ENCODE assay signal across 1 cellular context in the genomic region with DNA sequence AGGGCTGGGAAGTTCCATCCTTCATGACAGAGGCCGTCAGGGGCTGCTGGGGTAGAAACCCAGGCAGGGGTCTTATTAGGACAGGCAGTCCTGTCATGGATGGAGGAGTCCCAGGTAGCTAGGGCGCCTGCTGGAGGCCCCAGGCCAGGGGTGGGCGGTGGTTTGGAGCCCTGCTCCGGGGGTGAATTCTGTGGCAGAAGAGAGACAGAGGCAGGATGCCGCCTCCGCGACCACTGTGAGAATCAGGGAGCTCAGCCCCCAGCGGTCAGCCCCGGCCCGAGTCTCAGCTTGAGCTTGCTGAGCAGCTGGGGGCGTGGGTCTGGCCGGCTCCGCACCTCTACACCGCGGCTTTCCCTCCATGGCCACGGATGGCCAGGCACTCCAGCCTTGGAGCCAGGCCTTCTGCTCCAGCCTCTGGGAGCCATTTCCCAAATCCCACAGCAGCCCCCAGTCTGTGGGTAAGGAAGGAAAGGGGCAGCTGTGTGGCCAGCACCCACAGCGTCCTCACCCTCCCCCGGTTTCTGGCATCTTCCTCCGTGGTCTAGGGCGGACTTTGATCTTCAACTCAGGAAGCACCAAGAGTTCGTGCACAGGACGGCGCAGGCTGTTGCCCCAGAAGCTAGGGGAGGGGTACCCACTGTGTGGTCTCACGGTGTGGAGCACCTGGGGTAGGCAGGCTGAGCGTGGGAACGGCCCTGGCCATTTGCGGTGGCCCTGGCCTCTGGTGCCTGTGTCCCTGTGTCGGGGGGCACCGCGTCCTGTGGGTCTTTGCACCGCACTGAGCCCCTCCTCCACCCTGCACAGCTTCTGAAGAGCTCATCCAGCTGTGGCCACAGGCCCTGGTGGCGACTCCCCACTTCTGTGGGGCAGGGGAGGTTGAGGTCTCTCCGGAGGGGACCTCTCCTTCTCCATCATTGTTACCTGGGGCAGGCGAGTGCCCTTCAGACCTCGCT.
A peak's percentile ranks its signal among the peaks of the same experiment; 100 is the strongest.
TF ChIP-seq lines count a peak whose summit lies in the region.

No MANE protein-coding gene starts in this region.

TF ChIP-seq in HepG2, 621 proteins besides CTCF, POLR2A, EP300 and RAD21 (continued from another document and continues in another):
- TF ChIP-seq FOSL1 (CRISPR knock-in tag; IDR thresholded peaks at IDR 0.05; ENCODE audit: borderline replicate concordance): no peak
- no peak for TF ChIP-seq ZKSCAN8 (CRISPR knock-in tag; IDR thresholded peaks at IDR 0.05; ENCODE audit: borderline replicate concordance)
- TF ChIP-seq RXRB (CRISPR knock-in tag; IDR thresholded peaks at IDR 0.05; ENCODE audit: borderline replicate concordance): peak; percentile 89
- peak; percentile 60 for TF ChIP-seq ZNF574 (CRISPR knock-in tag; IDR thresholded peaks at IDR 0.05)
- TF ChIP-seq, protein P1, sequence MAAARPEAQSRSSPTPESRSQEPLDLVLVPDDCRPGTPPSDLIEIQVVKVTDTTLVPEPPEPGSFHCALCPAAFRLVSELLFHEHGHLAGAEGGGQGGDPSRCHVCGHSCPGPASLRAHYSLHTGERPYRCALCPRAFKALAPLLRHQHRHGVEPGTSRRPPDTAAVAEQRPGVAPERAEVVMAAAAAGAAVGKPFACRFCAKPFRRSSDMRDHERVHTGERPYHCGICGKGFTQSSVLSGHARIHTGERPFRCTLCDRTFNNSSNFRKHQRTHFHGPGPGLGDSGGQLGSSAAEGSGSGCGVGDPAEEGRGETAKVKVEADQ (CRISPR knock-in tag; IDR thresholded peaks at IDR 0.05; ENCODE audit: borderline replicate concordance): no peak
- TF ChIP-seq ZNF10 (CRISPR knock-in tag; IDR thresholded peaks at IDR 0.05; ENCODE audit: borderline replicate concordance, low read depth): no peak
- TF ChIP-seq ZNF678 (CRISPR knock-in tag; IDR thresholded peaks at IDR 0.05): 0 out of 2 replicates have a peak, but pooled peaks have one; percentile 39
- no peak for TF ChIP-seq HOXA7 (CRISPR knock-in tag; IDR thresholded peaks at IDR 0.05)
- no peak for TF ChIP-seq ZNF317 (CRISPR knock-in tag; IDR thresholded peaks at IDR 0.05)
- TF ChIP-seq, protein P2, sequence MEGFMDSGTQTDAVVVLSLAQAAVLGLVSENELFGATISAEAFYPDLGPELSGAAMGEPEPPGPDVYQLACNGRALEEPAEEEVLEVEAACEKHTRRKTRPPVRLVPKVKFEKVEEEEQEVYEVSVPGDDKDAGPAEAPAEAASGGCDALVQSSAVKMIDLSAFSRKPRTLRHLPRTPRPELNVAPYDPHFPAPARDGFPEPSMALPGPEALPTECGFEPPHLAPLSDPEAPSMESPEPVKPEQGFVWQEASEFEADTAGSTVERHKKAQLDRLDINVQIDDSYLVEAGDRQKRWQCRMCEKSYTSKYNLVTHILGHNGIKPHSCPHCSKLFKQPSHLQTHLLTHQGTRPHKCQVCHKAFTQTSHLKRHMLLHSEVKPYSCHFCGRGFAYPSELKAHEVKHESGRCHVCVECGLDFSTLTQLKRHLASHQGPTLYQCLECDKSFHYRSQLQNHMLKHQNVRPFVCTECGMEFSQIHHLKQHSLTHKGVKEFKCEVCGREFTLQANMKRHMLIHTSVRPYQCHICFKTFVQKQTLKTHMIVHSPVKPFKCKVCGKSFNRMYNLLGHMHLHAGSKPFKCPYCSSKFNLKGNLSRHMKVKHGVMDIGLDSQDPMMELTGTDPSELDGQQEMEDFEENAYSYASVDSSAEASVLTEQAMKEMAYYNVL (CRISPR knock-in tag; IDR thresholded peaks at IDR 0.05; ENCODE audit: borderline replicate concordance): no peak
- TF ChIP-seq, protein P3, sequence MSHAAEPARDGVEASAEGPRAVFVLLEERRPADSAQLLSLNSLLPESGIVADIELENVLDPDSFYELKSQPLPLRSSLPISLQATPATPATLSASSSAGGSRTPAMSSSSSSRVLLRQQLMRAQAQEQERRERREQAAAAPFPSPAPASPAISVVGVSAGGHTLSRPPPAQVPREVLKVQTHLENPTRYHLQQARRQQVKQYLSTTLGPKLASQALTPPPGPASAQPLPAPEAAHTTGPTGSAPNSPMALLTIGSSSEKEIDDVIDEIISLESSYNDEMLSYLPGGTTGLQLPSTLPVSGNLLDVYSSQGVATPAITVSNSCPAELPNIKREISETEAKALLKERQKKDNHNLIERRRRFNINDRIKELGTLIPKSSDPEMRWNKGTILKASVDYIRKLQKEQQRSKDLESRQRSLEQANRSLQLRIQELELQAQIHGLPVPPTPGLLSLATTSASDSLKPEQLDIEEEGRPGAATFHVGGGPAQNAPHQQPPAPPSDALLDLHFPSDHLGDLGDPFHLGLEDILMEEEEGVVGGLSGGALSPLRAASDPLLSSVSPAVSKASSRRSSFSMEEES (CRISPR knock-in tag; IDR thresholded peaks at IDR 0.05): peak; percentile 52; the same call in 1 of the 2 replicates
- TF ChIP-seq PAF1 (CRISPR knock-in tag; IDR thresholded peaks at IDR 0.05): no peak
- no peak for TF ChIP-seq HNRNPLL (IDR thresholded peaks at IDR 0.05; ENCODE audit: low read depth, low read length, poor library complexity, severe bottlenecking)
- TF ChIP-seq, protein P4, sequence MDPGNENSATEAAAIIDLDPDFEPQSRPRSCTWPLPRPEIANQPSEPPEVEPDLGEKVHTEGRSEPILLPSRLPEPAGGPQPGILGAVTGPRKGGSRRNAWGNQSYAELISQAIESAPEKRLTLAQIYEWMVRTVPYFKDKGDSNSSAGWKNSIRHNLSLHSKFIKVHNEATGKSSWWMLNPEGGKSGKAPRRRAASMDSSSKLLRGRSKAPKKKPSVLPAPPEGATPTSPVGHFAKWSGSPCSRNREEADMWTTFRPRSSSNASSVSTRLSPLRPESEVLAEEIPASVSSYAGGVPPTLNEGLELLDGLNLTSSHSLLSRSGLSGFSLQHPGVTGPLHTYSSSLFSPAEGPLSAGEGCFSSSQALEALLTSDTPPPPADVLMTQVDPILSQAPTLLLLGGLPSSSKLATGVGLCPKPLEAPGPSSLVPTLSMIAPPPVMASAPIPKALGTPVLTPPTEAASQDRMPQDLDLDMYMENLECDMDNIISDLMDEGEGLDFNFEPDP (CRISPR knock-in tag; conservative IDR thresholded peaks at IDR 0.05): no peak
- TF ChIP-seq MTA1 (CRISPR knock-in tag; IDR thresholded peaks at IDR 0.05; ENCODE audit: borderline replicate concordance): peak; percentile 90; the same call in 1 of the 2 replicates
- no peak for TF ChIP-seq ZSCAN30 (CRISPR knock-in tag; IDR thresholded peaks at IDR 0.05)
- TF ChIP-seq ZNF296 (CRISPR knock-in tag; conservative IDR thresholded peaks at IDR 0.05): peak; percentile 84
- TF ChIP-seq ZNF879 (CRISPR knock-in tag; IDR thresholded peaks at IDR 0.05): no peak
- TF ChIP-seq IKZF5 (CRISPR knock-in tag; IDR thresholded peaks at IDR 0.05): 0 out of 2 replicates have a peak, but pooled peaks have one; percentile 48
- no peak for TF ChIP-seq KLF12 (CRISPR knock-in tag; IDR thresholded peaks at IDR 0.05; ENCODE audit: borderline replicate concordance)
- TF ChIP-seq, protein P5, sequence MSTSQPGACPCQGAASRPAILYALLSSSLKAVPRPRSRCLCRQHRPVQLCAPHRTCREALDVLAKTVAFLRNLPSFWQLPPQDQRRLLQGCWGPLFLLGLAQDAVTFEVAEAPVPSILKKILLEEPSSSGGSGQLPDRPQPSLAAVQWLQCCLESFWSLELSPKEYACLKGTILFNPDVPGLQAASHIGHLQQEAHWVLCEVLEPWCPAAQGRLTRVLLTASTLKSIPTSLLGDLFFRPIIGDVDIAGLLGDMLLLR (CRISPR knock-in tag; IDR thresholded peaks at IDR 0.05): peak; percentile 25; the same call in 1 of the 2 replicates
- no peak for TF ChIP-seq RNF219 (CRISPR knock-in tag; IDR thresholded peaks at IDR 0.05)
- TF ChIP-seq TAF15 (IDR thresholded peaks at IDR 0.05; ENCODE audit: low read depth, low read length, poor library complexity, severe bottlenecking): no peak
- TF ChIP-seq ZNF570 (CRISPR knock-in tag; IDR thresholded peaks at IDR 0.05; ENCODE audit: borderline replicate concordance): no peak
- no peak for TF ChIP-seq ZNF274 (CRISPR knock-in tag; IDR thresholded peaks at IDR 0.05)
- TF ChIP-seq, protein P6, sequence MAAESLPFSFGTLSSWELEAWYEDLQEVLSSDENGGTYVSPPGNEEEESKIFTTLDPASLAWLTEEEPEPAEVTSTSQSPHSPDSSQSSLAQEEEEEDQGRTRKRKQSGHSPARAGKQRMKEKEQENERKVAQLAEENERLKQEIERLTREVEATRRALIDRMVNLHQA (CRISPR knock-in tag; IDR thresholded peaks at IDR 0.05): no peak
- no peak for TF ChIP-seq RARG (CRISPR knock-in tag; IDR thresholded peaks at IDR 0.05; ENCODE audit: low read depth)
- 0 out of 2 replicates have a peak, but pooled peaks have one; percentile 71 for TF ChIP-seq MIER3 (CRISPR knock-in tag; IDR thresholded peaks at IDR 0.05; ENCODE audit: borderline replicate concordance)
- TF ChIP-seq FOXA1 (IDR thresholded peaks at IDR 0.05): no peak
- TF ChIP-seq FOXA1 (CRISPR knock-in tag; IDR thresholded peaks at IDR 0.05): peak; percentile 30; the same call in 1 of the 2 replicates
- TF ChIP-seq ATF1 (CRISPR knock-in tag; IDR thresholded peaks at IDR 0.05): no peak
- no peak for TF ChIP-seq PRMT3 (CRISPR knock-in tag; IDR thresholded peaks at IDR 0.05; ENCODE audit: borderline replicate concordance, low read depth)
- peak; percentile 85 for TF ChIP-seq RARA (CRISPR knock-in tag; IDR thresholded peaks at IDR 0.05)
- no peak for TF ChIP-seq MTF1 (CRISPR knock-in tag; IDR thresholded peaks at IDR 0.05)
- TF ChIP-seq XRCC5 (optimal IDR thresholded peaks at IDR 0.05; ENCODE audit: low read length): peak; percentile 29
- TF ChIP-seq EED (CRISPR knock-in tag; IDR thresholded peaks at IDR 0.05): no peak
- TF ChIP-seq ZNF776 (CRISPR knock-in tag; IDR thresholded peaks at IDR 0.05): no peak
- TF ChIP-seq FUBP1 (CRISPR knock-in tag; IDR thresholded peaks at IDR 0.05; ENCODE audit: borderline replicate concordance): no peak
- TF ChIP-seq NFYC (CRISPR knock-in tag; IDR thresholded peaks at IDR 0.05): no peak
- TF ChIP-seq ZNF460 (CRISPR knock-in tag; IDR thresholded peaks at IDR 0.05; ENCODE audit: borderline replicate concordance): no peak
- TF ChIP-seq SIX4 (CRISPR knock-in tag; IDR thresholded peaks at IDR 0.05): no peak
- TF ChIP-seq ADNP (CRISPR knock-in tag; IDR thresholded peaks at IDR 0.05): no peak
- no peak for TF ChIP-seq ZNF772 (CRISPR knock-in tag; IDR thresholded peaks at IDR 0.05)
- no peak for TF ChIP-seq SATB2 (CRISPR knock-in tag; IDR thresholded peaks at IDR 0.05)
- TF ChIP-seq ZFP36 (IDR thresholded peaks at IDR 0.05; ENCODE audit: borderline replicate concordance, low read depth, low read length, partially characterized antibody): no peak
- TF ChIP-seq ONECUT2 (CRISPR knock-in tag; IDR thresholded peaks at IDR 0.05): no peak
- TF ChIP-seq NR2F6 (IDR thresholded peaks at IDR 0.05): no peak
- TF ChIP-seq NR2F6 (CRISPR knock-in tag; IDR thresholded peaks at IDR 0.05): no peak; the same call in 1 of the 2 replicates
- no peak for TF ChIP-seq MATR3 (CRISPR knock-in tag; IDR thresholded peaks at IDR 0.05)
- peak; percentile 63; the same call in 1 of the 2 replicates for TF ChIP-seq CBFB (CRISPR knock-in tag; IDR thresholded peaks at IDR 0.05)
- no peak for TF ChIP-seq RAD51 (IDR thresholded peaks at IDR 0.05; ENCODE audit: borderline replicate concordance)
